Comparison of ENCODE assay signal across 29 cellular contexts in the genomic region with DNA sequence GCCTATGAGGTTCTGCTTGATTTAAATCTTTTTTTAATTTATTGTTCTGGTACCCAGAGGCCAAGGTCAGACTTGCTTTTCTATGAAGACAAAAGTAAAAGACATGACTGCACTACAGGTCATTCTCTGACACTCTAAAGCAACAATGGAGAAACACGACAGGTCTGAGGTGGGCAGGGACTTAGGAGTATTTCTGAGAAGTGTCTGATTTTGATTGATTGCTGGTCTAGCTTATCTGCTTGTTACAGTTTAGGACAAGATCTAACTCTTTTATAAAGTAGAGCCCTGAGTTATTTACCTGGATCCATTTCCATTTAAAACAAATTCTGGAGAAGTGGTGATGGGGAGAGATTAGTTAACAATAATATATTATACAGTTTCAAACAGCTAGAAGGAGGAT.
"Had no signal": no experiment of that assay in that cellular context is flagged by ENCODE, and none has a peak within 500 bp of the region (broad histone marks: within the 10 kb centered on the region; RNA-seq: fewer than 3 reads in every experiment).

No MANE protein-coding gene starts in this region.

- H3K4me3 ChIP-seq: left lung, lung, ovary, prostate gland, skin epidermis, stomach, testis, thyroid gland, transverse colon, upper lobe of left lung, vagina had no signal

- H3K27me3 ChIP-seq: left lung, ovary, stomach, testis, thyroid gland, transverse colon, upper lobe of left lung, vagina had no signal

- H3K27ac ChIP-seq: left lung, ovary, prostate gland, skin epidermis, stomach, testis, thyroid gland, transverse colon, upper lobe of left lung, vagina had no signal

- H3K9me3 ChIP-seq: left lung, ovary, prostate gland, stomach, testis, thyroid gland, transverse colon, upper lobe of left lung, vagina had no signal

- H3K4me1 ChIP-seq: left lung, prostate gland, stomach, testis, thyroid gland, transverse colon, upper lobe of left lung, vagina had no signal

- H3K36me3 ChIP-seq: left lung, ovary, prostate gland, stomach, thyroid gland, transverse colon, upper lobe of left lung, vagina had no signal

- FAIRE-seq: islet of Langerhans, kidney had no signal

- DNase-seq: hypothalamus; immature natural killer cell; kidney; left colon; left lung; mesendoderm; naive thymus-derived CD4-positive, alpha-beta T cell; ovary; posterior cingulate gyrus; retina; stimulated activated CD4-positive, alpha-beta T cell treated with anti-CD3 and anti-CD28 coated beads, Interleukin-12 subunit alpha, Interleukin-12 subunit beta, amount 100 ng/mL, for 4 hours; stimulated activated CD4-positive, alpha-beta T cell treated with anti-CD3 and anti-CD28 coated beads, Interleukin-15, amount 100 ng/mL, for 24 hours; stimulated activated CD4-positive, alpha-beta T cell treated with anti-CD3 and anti-CD28 coated beads, Interleukin-2, amount 100 ng/mL, for 24 hours; stimulated activated CD4-positive, alpha-beta T cell treated with anti-CD3 and anti-CD28 coated beads, Interleukin-4, amount 100 ng/mL, for 1 hour; stimulated activated naive B cell treated with anti-CD40 and anti-IgM and Interleukin-4, amounts not matched to agents 10 μg/mL and 1 μg/mL and 100 μg/mL, for 72 hours; stimulated activated naive CD8-positive, alpha-beta T cell treated with anti-CD3 and anti-CD28 coated beads, Interleukin-15, Interleukin-2, amounts not matched to agents 100 U/mL and 50 U/mL, for 24 hours; stomach; testis; thyroid gland; transverse colon; upper lobe of left lung had no signal

- ATAC-seq: left colon; left lung; naive thymus-derived CD4-positive, alpha-beta T cell; natural killer cell treated with Interleukin-12 subunit alpha and Interleukin-12 subunit beta and Interleukin-15 and Interleukin-18, amount 100 ng/mL, for 72 hours; right cardiac atrium; sciatic nerve; stimulated activated naive B cell treated with anti-CD40 and anti-IgM and Interleukin-4, amounts not matched to agents 10 μg/mL and 1 μg/mL and 100 μg/mL, for 72 hours; stimulated activated naive CD8-positive, alpha-beta T cell treated with anti-CD3 and anti-CD28 coated beads, Interleukin-15, Interleukin-2, amounts not matched to agents 100 U/mL and 50 U/mL, for 24 hours had no signal
